Comparison of ENCODE assay signal across 2 cellular contexts in genomic region chr14:39423793-39424192, GRCh38.
TF ChIP-seq lines count a peak whose summit lies in the region.

No MANE protein-coding gene starts in this region.

TF ChIP-seq in GM23338, 12 proteins besides CTCF, POLR2A, EP300 and RAD21:
- TF ChIP-seq EZH2 (IDR thresholded peaks at IDR 0.05; ENCODE audit: low read depth, unreplicated experiment): no peak
- TF ChIP-seq NANOG (IDR thresholded peaks at IDR 0.05; ENCODE audit: borderline replicate concordance): no peak
- no peak for TF ChIP-seq REST (IDR thresholded peaks at IDR 0.05; ENCODE audit: unreplicated experiment)
- TF ChIP-seq ZNF462 (CRISPR knock-in tag; IDR thresholded peaks at IDR 0.05): no peak
- no peak for TF ChIP-seq ETS1 (IDR thresholded peaks at IDR 0.05)
- no peak for TF ChIP-seq JUNB (IDR thresholded peaks at IDR 0.05; ENCODE audit: unreplicated experiment)
- no peak for TF ChIP-seq STAT1 (IDR thresholded peaks at IDR 0.05; ENCODE audit: unreplicated experiment)
- TF ChIP-seq ZNF331 (CRISPR knock-in tag; IDR thresholded peaks at IDR 0.05; ENCODE audit: low read depth): no peak
- TF ChIP-seq CREB1 (CRISPR knock-in tag; IDR thresholded peaks at IDR 0.05; ENCODE audit: low read depth): no peak
- TF ChIP-seq ZNF114 (CRISPR knock-in tag; IDR thresholded peaks at IDR 0.05): no peak
- no peak for TF ChIP-seq EZH2phosphoT487 (IDR thresholded peaks at IDR 0.05; ENCODE audit: unreplicated experiment)
- no peak for TF ChIP-seq POLR2AphosphoS5 (IDR thresholded peaks at IDR 0.05; ENCODE audit: low read depth)

TF ChIP-seq in GM12878, 131 proteins besides CTCF, POLR2A, EP300 and RAD21:
- TF ChIP-seq SMC3 (IDR thresholded peaks at IDR 0.05; ENCODE audit: borderline replicate concordance, low read length) (no peak), KLF5 (IDR thresholded peaks at IDR 0.05; ENCODE audit: partially characterized antibody) (no peak), BCL3 (IDR thresholded peaks at IDR 0.05; ENCODE audit: borderline replicate concordance, insufficient read depth, low read depth, low read length, poor library complexity, severe bottlenecking) (no peak), TBL1XR1 (IDR thresholded peaks at IDR 0.05; ENCODE audit: low read depth, low read length) (no peak), ZBTB33 (IDR thresholded peaks at IDR 0.05) (no peak), RUNX3 (IDR thresholded peaks at IDR 0.05; ENCODE audit: low read length) (no peak), CEBPB (IDR thresholded peaks at IDR 0.05; ENCODE audit: borderline replicate concordance in 1 of 2, low read depth in 2 of 2, low read length in 2 of 2) (no peak), ZBED1 (IDR thresholded peaks at IDR 0.05; ENCODE audit: borderline replicate concordance) (no peak), MYB (IDR thresholded peaks at IDR 0.05; ENCODE audit: borderline replicate concordance, low read depth, low read length) (no peak), HSF1 (IDR thresholded peaks at IDR 0.05; ENCODE audit: low read depth, low read length) (no peak), RELA (IDR thresholded peaks at IDR 0.05; ENCODE audit: borderline replicate concordance, partially characterized antibody) (no peak), TAF1 (IDR thresholded peaks at IDR 0.05; ENCODE audit: borderline replicate concordance, low read depth, low read length) (no peak), ESRRA (IDR thresholded peaks at IDR 0.05; ENCODE audit: low read length) (no peak), SKIL (IDR thresholded peaks at IDR 0.05; ENCODE audit: low read depth, poor library complexity, severe bottlenecking) (no peak), USF2 (IDR thresholded peaks at IDR 0.05; ENCODE audit: borderline replicate concordance, low read depth, low read length) (no peak), E2F4 (IDR thresholded peaks at IDR 0.05; ENCODE audit: low read depth, low read length) (no peak), STAT3 (IDR thresholded peaks at IDR 0.05; ENCODE audit: low read depth, low read length) (no peak)
